Comparison of ENCODE assay signal across 1 cellular context in the genomic region with DNA sequence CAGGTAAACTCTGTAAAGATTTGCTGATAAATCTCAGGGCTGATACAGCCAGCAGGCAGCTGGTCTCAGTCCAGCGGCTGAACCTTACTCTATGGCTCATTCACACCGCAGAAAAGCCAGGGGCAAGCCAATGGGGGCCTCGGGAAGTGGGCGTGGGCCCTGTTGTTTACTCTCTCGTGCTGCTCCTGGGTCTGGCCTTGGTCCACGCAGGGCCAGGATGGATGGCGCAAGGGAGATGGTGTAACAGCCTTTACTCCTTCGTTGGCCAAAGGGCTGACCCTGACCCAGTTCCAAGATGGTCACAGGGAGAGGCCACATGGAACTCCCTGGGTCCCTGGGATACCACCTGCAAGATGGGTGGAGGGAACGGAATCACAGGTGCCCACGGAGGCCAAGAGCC.
A peak's percentile ranks its signal among the peaks of the same experiment; 100 is the strongest.
TF ChIP-seq lines count a peak whose summit lies in the region.

No MANE protein-coding gene starts in this region.

TF ChIP-seq in HepG2, 621 proteins besides CTCF, POLR2A, EP300 and RAD21 (continued from another document):
- no peak for TF ChIP-seq ZNF7 (CRISPR knock-in tag; IDR thresholded peaks at IDR 0.05)
- peak; percentile 42; the same call in 1 of the 2 replicates for TF ChIP-seq MED1 (CRISPR knock-in tag; IDR thresholded peaks at IDR 0.05)
- peak; percentile 85 for TF ChIP-seq ZNF644 (CRISPR knock-in tag; IDR thresholded peaks at IDR 0.05; ENCODE audit: low read depth)
- no peak for TF ChIP-seq FOXA1 (IDR thresholded peaks at IDR 0.05)
- peak; percentile 89 for TF ChIP-seq FOXA1 (CRISPR knock-in tag; IDR thresholded peaks at IDR 0.05)
- TF ChIP-seq RARA (CRISPR knock-in tag; IDR thresholded peaks at IDR 0.05) = peak; percentile 63; the same call in 1 of the 2 replicates
- peak; percentile 74; the same call in 1 of the 2 replicates for TF ChIP-seq MTA1 (CRISPR knock-in tag; IDR thresholded peaks at IDR 0.05; ENCODE audit: borderline replicate concordance)
- TF ChIP-seq NR2C2 (CRISPR knock-in tag; IDR thresholded peaks at IDR 0.05; ENCODE audit: borderline replicate concordance) = peak; percentile 59; the same call in 1 of the 2 replicates
